8 cellular contexts compared by ENCODE assay signal in the genomic region with DNA sequence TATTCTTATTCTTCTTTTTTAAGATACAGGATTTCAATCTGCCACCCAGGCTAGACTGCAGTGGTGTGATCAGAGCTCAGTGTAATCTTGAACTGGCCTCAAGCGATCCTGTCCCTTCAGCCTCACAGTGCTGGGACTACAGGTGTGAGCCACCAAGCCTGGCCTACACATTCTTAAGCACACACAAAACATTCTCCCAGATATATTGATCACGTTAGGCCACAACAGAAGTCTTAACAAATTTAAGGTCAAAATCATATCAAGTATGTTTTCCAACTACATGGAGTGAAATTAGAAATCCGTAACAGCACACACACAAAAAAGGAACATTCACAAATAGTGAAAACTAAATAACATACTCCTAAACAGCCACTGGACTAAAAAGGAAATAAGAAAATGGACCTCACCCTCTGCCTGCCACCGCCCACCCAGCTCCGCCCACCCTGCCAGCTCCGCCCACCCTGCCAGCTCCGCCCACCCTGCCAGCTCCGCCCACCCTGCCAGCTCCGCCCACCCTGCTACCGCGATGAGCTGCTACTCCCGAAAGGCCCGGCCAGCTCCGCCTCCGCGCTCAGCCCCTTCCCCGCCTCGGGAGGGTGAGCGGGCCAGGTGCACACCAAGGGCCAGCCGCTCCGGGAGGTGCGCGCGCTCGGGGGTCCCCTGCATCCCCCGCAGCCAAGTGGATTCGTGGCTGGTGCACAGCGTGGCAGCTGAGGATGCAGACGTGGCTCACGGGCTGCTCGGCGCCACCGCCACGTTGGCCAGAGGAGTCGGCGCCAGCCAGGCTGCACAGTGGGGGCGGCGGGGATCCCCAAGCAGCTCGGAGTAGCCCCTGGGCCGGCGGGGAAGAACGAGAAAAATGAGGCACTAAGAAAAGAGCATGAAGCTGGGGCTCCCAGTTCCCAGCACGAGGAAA. TPM values are rescaled to one million over a fixed set of nuclear protein-coding genes. Genes with fewer than 3 reads are reported as not detected.
A peak's percentile ranks its signal among the peaks of the same experiment; 100 is the strongest.
DNase-seq lines count a peak whose midpoint lies in the region; ATAC-seq and TF ChIP-seq lines count a peak whose summit lies in the region.

No MANE protein-coding gene starts in this region.

- peaks cover 7% of the 10 kb centered on the region for H3K9me3 Mint-ChIP-seq in activated naive CD4-positive, alpha-beta T cell treated with anti-CD3 and anti-CD28 coated beads, Interleukin-2, amount 10 ng/mL, durations not matched to agents 7 days and 5 days
- peaks cover 18% of the 10 kb centered on the region for H3K9me3 Mint-ChIP-seq in osteocyte (ENCODE audit: unreplicated experiment)

- ATAC-seq in HG03378 (IDR thresholded peaks at IDR 0.05; ENCODE audit: unreplicated experiment): peak; percentile 47

- CTCF ChIA-PET in activated naive CD4-positive, alpha-beta T cell treated with anti-CD3 and anti-CD28 coated beads, Interleukin-2, amount 10 ng/mL, durations not matched to agents 7 days and 5 days (lab: Charles Lee): interaction anchor here (0.8 to 1.3 kb wide), 2 partner anchors 11 to 19 kb away, joined by 3 to 5 read pairs; no protein-coding TSS in a partner anchor

- peak; percentile 87 for DNase-seq in AG20443 (ENCODE audit: low spot score)
- DNase-seq in GM19238 (ENCODE audit: insufficient read length, low spot score): peak; percentile 70
- DNase-seq in activated naive CD4-positive, alpha-beta T cell treated with anti-CD3 and anti-CD28 coated beads, Interleukin-2, amount 10 ng/mL, durations not matched to agents 7 days and 5 days: peak; percentile 88
- DNase-seq in globus pallidus (ENCODE audit: low spot score): peak; percentile 41
- DNase-seq in osteocyte (ENCODE audit: extremely low spot score, unreplicated experiment): peak; percentile 89
- peak; percentile 79 for DNase-seq in testis

- WGBS in testis, 2 donors: 5 to 8% methylated on average over 32 to 43 of the region's 43 CpGs

- H3K27ac ChIP-seq in testis: no peak overlapping the region

- H3K4me3 Mint-ChIP-seq in activated naive CD4-positive, alpha-beta T cell treated with anti-CD3 and anti-CD28 coated beads, Interleukin-2, amount 10 ng/mL, durations not matched to agents 7 days and 5 days: peak overlapping the region; percentile 73
- peak overlapping the region; percentile 73 for H3K4me3 Mint-ChIP-seq in osteocyte (ENCODE audit: unreplicated experiment)

- H3K27me3 Mint-ChIP-seq in activated naive CD4-positive, alpha-beta T cell treated with anti-CD3 and anti-CD28 coated beads, Interleukin-2, amount 10 ng/mL, durations not matched to agents 7 days and 5 days: peaks cover 7% of the 10 kb centered on the region
- no peaks in the 10 kb centered on the region for H3K27me3 Mint-ChIP-seq in osteocyte (ENCODE audit: unreplicated experiment)

- intact Hi-C loops in testis (cut with DNase I; ENCODE audit: low total_unique reads): no loop called here

- H3K4me1 Mint-ChIP-seq in activated naive CD4-positive, alpha-beta T cell treated with anti-CD3 and anti-CD28 coated beads, Interleukin-2, amount 10 ng/mL, durations not matched to agents 7 days and 5 days: peaks cover 18% of the 10 kb centered on the region
- peaks cover 7% of the 10 kb centered on the region for H3K4me1 Mint-ChIP-seq in osteocyte (ENCODE audit: unreplicated experiment)

- H3K36me3 ChIP-seq in testis (ENCODE audit: low read depth, missing control alignments): no peaks in the 10 kb centered on the region

- TF ChIP-seq CTCF in osteocyte (IDR thresholded peaks at IDR 0.05): no peak
- no peak for TF ChIP-seq CTCF in testis (IDR thresholded peaks at IDR 0.05)

- no peak overlapping the region for H3K27ac Mint-ChIP-seq in activated naive CD4-positive, alpha-beta T cell treated with anti-CD3 and anti-CD28 coated beads, Interleukin-2, amount 10 ng/mL, durations not matched to agents 7 days and 5 days
- peak overlapping the region; percentile 73 for H3K27ac Mint-ChIP-seq in osteocyte (ENCODE audit: unreplicated experiment)

- H3K27me3 ChIP-seq in testis: no peaks in the 10 kb centered on the region

- H3K4me1 ChIP-seq in testis: no peaks in the 10 kb centered on the region

- TF ChIP-seq POLR2A in Raji (IDR thresholded peaks at IDR 0.05; ENCODE audit: insufficient read depth, low read depth, low read length): peak; percentile 93
- no peak for TF ChIP-seq POLR2A in testis (IDR thresholded peaks at IDR 0.05)

- H3K36me3 Mint-ChIP-seq in activated naive CD4-positive, alpha-beta T cell treated with anti-CD3 and anti-CD28 coated beads, Interleukin-2, amount 10 ng/mL, durations not matched to agents 7 days and 5 days: peaks cover 12% of the 10 kb centered on the region
- H3K36me3 Mint-ChIP-seq in osteocyte (ENCODE audit: unreplicated experiment): peaks cover 10% of the 10 kb centered on the region

- no peaks in the 10 kb centered on the region for H3K9me3 ChIP-seq in testis

- H3K4me3 ChIP-seq in testis: peak overlapping the region; percentile 59 to 69

RNA-seq across cellular contexts. Expression of a gene that starts 41.2 kb away (rescaled TPM):
- 14.0 and 14.5 TPM in 2 replicates for total RNA-seq in osteocyte
- 10 to 100 TPM; 32.0 to 45.4 TPM for total RNA-seq in testis
- 44.9 TPM for polyA plus RNA-seq in testis (ENCODE audit: insufficient read depth, low read depth, low replicate concordance)

RNA-seq across cellular contexts. Expression of a gene that starts 41.6 kb away (rescaled TPM):
- total RNA-seq in osteocyte (0.24 and 0.42 TPM in 2 replicates), testis (10 to 100 TPM; 63.4 to 88.8 TPM)
- 18.4 TPM for polyA plus RNA-seq in testis (ENCODE audit: insufficient read depth, low read depth, low replicate concordance)

Comparison
In these comparisons a context has a peak if more than half of its experiments do, and no peak if none do; other contexts are left out.
1. RNA of a gene that starts 41.6 kb away (total RNA-seq): 63.4 to 88.8 TPM in testis; 0.24 to 0.42 TPM in osteocyte; every median in the first group is over 10 times any median in the second.
2. Peak in every context shown above with its lines, with median percentiles within 50 percentile points of each other: DNase-seq.